ENCODE assay signal across 1 cellular context in the genomic region with DNA sequence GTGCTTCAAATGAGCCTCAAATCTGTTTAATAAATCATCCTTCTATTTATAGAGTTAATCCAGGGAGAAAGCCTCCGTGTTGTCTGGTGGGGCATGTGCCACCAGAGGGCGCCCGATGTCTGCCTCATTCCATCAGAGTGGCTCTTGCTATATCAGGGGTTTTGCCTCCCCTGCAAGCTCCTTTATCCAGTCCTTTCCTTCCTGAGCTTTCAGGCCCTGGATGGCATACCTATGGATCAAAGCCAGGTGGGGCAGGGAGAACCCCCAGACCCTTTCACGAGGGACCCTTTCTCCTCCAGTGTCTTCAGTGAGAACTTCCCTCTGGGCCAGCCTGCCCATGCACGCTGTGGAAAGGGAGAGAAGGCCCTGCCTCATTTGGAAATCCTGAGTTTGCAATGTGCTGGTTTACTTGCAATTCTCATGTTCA.
A peak's percentile ranks its signal among the peaks of the same experiment; 100 is the strongest.
TF ChIP-seq lines count a peak whose summit lies in the region.

No MANE protein-coding gene starts in this region.

TF ChIP-seq in SK-N-SH, 30 proteins besides CTCF, POLR2A, EP300 and RAD21 (continued from another document):
- TF ChIP-seq, protein P1, sequence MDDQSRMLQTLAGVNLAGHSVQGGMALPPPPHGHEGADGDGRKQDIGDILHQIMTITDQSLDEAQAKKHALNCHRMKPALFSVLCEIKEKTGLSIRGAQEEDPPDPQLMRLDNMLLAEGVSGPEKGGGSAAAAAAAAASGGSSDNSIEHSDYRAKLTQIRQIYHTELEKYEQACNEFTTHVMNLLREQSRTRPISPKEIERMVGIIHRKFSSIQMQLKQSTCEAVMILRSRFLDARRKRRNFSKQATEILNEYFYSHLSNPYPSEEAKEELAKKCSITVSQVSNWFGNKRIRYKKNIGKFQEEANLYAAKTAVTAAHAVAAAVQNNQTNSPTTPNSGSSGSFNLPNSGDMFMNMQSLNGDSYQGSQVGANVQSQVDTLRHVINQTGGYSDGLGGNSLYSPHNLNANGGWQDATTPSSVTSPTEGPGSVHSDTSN (IDR thresholded peaks at IDR 0.05), result peak; percentile 44; the same call in 1 of the 2 replicates
- TF ChIP-seq, protein P2, sequence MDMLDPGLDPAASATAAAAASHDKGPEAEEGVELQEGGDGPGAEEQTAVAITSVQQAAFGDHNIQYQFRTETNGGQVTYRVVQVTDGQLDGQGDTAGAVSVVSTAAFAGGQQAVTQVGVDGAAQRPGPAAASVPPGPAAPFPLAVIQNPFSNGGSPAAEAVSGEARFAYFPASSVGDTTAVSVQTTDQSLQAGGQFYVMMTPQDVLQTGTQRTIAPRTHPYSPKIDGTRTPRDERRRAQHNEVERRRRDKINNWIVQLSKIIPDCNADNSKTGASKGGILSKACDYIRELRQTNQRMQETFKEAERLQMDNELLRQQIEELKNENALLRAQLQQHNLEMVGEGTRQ (IDR thresholded peaks at IDR 0.05; ENCODE audit: borderline replicate concordance, low read depth, low read length), result no peak
- TF ChIP-seq TAF1 (IDR thresholded peaks at IDR 0.05; ENCODE audit: borderline replicate concordance, low read depth, low read length) (no peak), SMC3 (IDR thresholded peaks at IDR 0.05; ENCODE audit: low read depth, low read length) (peak; percentile 97), CHD2 (IDR thresholded peaks at IDR 0.05; ENCODE audit: low read length, partially characterized antibody) (peak; percentile 32), RXRA (IDR thresholded peaks at IDR 0.05; ENCODE audit: borderline replicate concordance, low read depth) (no peak), NRF1 (IDR thresholded peaks at IDR 0.05; ENCODE audit: low read depth, low read length) (no peak), FOXM1 (IDR thresholded peaks at IDR 0.05; ENCODE audit: low read depth) (no peak), RCOR1 (IDR thresholded peaks at IDR 0.05; ENCODE audit: low read length) (no peak)
TF ChIP-seq in SK-N-SH: peak in this region for 6.
